ENCODE assay signal across 1 cellular context in the genomic region with DNA sequence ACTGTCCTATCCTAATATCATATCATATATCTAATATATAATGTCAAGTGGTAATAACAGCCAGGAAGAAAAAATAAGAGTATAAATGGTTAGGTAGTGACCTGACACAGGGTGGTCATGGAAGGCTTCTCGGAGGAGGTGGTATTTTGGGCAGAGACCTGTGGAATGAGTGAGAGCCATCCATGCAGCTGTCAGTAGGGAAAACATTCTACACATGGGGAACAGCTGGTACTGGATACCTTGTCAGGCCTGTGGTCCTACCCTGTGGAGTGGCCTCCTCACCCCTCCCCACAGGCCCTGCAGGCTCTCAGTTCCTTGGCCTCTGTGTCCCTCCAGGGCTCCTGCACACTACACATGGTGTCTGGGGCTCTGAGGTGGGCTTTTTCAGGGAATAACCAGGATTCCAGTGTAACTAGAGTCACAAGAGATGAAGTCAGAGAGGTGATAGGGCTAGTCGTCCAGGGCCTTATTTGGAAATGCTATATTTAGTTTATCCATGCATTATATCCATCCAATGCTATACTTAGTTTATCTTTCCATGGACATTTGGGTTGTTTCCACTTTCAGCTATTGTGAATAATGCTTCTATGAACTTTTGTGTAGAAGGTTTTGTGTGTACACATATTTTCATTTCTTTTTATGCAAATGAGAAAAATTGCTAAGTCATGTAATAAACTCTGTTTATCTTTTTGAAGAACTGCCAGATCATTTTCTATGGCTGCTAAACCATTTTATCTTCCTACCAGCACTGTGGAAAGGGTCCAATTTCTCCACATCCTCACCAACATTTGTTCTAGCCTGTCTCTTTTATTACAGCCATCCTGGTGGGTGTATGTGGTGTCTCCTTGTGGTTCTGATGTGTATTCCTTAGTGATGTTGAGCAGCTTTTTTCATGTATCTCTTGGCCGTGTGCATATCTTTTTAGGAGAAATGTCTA.
TF ChIP-seq lines count a peak whose summit lies in the region.

No MANE protein-coding gene starts in this region.

TF ChIP-seq in SK-N-SH, 30 proteins besides CTCF, POLR2A, EP300 and RAD21 (continued from another document):
- TF ChIP-seq MXI1 (IDR thresholded peaks at IDR 0.05; ENCODE audit: low read depth, low read length), result no peak
- TF ChIP-seq FOSL2 (IDR thresholded peaks at IDR 0.05; ENCODE audit: borderline replicate concordance, low read depth), result no peak
- TF ChIP-seq RFX5 (IDR thresholded peaks at IDR 0.05; ENCODE audit: low read length), result no peak
- TF ChIP-seq CHD2 (IDR thresholded peaks at IDR 0.05; ENCODE audit: low read length, partially characterized antibody), result no peak
- TF ChIP-seq PBX3 (IDR thresholded peaks at IDR 0.05), result no peak
- no peak for TF ChIP-seq JUND (IDR thresholded peaks at IDR 0.05)
- TF ChIP-seq MAX (IDR thresholded peaks at IDR 0.05; ENCODE audit: low read depth), result no peak
- TF ChIP-seq, protein P1, sequence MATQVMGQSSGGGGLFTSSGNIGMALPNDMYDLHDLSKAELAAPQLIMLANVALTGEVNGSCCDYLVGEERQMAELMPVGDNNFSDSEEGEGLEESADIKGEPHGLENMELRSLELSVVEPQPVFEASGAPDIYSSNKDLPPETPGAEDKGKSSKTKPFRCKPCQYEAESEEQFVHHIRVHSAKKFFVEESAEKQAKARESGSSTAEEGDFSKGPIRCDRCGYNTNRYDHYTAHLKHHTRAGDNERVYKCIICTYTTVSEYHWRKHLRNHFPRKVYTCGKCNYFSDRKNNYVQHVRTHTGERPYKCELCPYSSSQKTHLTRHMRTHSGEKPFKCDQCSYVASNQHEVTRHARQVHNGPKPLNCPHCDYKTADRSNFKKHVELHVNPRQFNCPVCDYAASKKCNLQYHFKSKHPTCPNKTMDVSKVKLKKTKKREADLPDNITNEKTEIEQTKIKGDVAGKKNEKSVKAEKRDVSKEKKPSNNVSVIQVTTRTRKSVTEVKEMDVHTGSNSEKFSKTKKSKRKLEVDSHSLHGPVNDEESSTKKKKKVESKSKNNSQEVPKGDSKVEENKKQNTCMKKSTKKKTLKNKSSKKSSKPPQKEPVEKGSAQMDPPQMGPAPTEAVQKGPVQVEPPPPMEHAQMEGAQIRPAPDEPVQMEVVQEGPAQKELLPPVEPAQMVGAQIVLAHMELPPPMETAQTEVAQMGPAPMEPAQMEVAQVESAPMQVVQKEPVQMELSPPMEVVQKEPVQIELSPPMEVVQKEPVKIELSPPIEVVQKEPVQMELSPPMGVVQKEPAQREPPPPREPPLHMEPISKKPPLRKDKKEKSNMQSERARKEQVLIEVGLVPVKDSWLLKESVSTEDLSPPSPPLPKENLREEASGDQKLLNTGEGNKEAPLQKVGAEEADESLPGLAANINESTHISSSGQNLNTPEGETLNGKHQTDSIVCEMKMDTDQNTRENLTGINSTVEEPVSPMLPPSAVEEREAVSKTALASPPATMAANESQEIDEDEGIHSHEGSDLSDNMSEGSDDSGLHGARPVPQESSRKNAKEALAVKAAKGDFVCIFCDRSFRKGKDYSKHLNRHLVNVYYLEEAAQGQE (IDR thresholded peaks at IDR 0.05; ENCODE audit: low read depth, low read length), result no peak
- TF ChIP-seq RCOR1 (IDR thresholded peaks at IDR 0.05; ENCODE audit: low read length), result no peak
- TF ChIP-seq USF2 (IDR thresholded peaks at IDR 0.05; ENCODE audit: borderline replicate concordance, low read depth, low read length), result no peak
- TF ChIP-seq TEAD4 (IDR thresholded peaks at IDR 0.05; ENCODE audit: borderline replicate concordance, insufficient read depth), result no peak
